ENCODE assay signal across 1 cellular context in the genomic region with DNA sequence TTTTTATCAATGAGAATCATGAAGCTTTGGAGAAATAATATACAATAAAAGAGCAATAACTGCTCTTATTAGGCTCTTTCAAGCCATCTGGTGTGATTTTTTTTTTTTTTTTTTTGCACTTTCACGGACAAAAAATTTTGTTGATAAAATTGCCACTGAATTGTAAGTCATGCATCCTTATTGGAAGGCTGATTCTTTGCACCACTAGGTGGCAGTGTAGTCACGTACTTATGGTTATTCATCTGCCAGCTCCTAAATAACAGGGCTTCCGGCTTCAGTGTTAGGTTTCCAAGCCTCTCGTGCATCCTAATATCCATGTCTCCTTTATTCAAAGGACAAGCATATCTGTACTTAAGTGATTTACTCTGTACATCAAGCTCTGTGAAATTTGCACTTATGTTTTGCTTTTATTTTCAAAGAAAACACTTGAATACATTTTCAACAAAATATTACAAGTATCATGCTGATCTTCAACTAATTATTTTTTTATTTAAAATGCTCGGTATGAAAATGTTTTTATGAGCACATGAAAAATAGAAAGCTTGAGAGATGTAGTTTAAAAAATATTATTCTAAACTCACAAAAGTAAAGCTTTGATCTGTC.
TF ChIP-seq lines count a peak whose summit lies in the region.

No MANE protein-coding gene starts in this region.

TF ChIP-seq in GM12878, 131 proteins besides CTCF, POLR2A, EP300 and RAD21 (continued from another document):
- TF ChIP-seq, protein P1, sequence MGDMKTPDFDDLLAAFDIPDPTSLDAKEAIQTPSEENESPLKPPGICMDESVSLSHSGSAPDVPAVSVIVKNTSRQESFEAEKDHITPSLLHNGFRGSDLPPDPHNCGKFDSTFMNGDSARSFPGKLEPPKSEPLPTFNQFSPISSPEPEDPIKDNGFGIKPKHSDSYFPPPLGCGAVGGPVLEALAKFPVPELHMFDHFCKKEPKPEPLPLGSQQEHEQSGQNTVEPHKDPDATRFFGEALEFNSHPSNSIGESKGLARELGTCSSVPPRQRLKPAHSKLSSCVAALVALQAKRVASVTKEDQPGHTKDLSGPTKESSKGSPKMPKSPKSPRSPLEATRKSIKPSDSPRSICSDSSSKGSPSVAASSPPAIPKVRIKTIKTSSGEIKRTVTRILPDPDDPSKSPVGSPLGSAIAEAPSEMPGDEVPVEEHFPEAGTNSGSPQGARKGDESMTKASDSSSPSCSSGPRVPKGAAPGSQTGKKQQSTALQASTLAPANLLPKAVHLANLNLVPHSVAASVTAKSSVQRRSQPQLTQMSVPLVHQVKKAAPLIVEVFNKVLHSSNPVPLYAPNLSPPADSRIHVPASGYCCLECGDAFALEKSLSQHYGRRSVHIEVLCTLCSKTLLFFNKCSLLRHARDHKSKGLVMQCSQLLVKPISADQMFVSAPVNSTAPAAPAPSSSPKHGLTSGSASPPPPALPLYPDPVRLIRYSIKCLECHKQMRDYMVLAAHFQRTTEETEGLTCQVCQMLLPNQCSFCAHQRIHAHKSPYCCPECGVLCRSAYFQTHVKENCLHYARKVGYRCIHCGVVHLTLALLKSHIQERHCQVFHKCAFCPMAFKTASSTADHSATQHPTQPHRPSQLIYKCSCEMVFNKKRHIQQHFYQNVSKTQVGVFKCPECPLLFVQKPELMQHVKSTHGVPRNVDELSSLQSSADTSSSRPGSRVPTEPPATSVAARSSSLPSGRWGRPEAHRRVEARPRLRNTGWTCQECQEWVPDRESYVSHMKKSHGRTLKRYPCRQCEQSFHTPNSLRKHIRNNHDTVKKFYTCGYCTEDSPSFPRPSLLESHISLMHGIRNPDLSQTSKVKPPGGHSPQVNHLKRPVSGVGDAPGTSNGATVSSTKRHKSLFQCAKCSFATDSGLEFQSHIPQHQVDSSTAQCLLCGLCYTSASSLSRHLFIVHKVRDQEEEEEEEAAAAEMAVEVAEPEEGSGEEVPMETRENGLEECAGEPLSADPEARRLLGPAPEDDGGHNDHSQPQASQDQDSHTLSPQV (IDR thresholded peaks at IDR 0.05), result no peak
- TF ChIP-seq HDAC2 (IDR thresholded peaks at IDR 0.05) (no peak), SMC3 (IDR thresholded peaks at IDR 0.05; ENCODE audit: borderline replicate concordance, low read length) (peak; percentile 36; the same call in 1 of the 2 replicates)
